20 cellular contexts compared by ENCODE assay signal in the genomic region with DNA sequence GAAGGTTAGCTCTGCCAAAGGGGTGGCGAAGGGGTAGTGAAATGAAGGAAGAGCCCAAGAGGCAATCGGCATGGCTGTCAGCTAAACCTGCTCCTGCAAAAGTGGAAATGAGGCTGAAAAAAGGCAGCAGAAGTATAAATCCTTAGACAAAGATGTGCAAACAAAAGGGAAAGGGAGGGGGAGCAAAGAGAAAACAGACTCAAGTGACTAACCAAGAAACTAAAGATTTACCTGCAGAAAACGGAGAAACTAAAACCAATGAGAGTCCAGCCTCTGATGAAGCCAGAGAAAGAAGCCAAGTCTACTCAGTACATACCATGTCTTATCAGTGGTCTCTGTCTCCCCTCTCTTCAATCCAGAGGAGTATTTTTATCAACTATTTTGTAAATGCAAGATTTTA.
"Had no signal": no experiment of that assay in that cellular context is flagged by ENCODE, and none has a peak within 500 bp of the region (broad histone marks: within the 10 kb centered on the region; RNA-seq: fewer than 3 reads in every experiment).

No MANE protein-coding gene starts in this region.

- H3K9me3 ChIP-seq: ascending aorta, breast epithelium, neutrophil, right atrium auricular region, tibial artery, vagina had no signal

- H3K27me3 Mint-ChIP-seq: activated CD4-positive, alpha-beta memory T cell treated with anti-CD3 and anti-CD28 coated beads, Interleukin-2, amount 10 ng/mL, durations not matched to agents 7 days and 5 days; activated CD4-positive, alpha-beta T cell treated with anti-CD3 and anti-CD28 coated beads for 36 hours; dendritic cell treated with granulocyte-macrophage colony-stimulating factor and Interleukin-4, amounts not matched to agents 40 ng/mL and 50 ng/mL, for 4 days; stimulated activated naive B cell treated with anti-CD40 and anti-IgM and Interleukin-4, amounts not matched to agents 10 μg/mL and 1 μg/mL and 100 μg/mL, for 72 hours had no signal

- H3K27me3 ChIP-seq: ascending aorta, breast epithelium, neutrophil, right atrium auricular region, tibial artery, vagina had no signal

- H3K4me3 ChIP-seq: ascending aorta, breast epithelium, right atrium auricular region, tibial artery, vagina had no signal

- H3K27ac Mint-ChIP-seq: activated CD4-positive, alpha-beta memory T cell treated with anti-CD3 and anti-CD28 coated beads, Interleukin-2, amount 10 ng/mL, durations not matched to agents 7 days and 5 days; activated CD4-positive, alpha-beta T cell treated with anti-CD3 and anti-CD28 coated beads for 36 hours; dendritic cell treated with granulocyte-macrophage colony-stimulating factor and Interleukin-4, amounts not matched to agents 40 ng/mL and 50 ng/mL, for 4 days; mesothelial cell of epicardium; stimulated activated naive B cell treated with anti-CD40 and anti-IgM and Interleukin-4, amounts not matched to agents 10 μg/mL and 1 μg/mL and 100 μg/mL, for 72 hours had no signal

- H3K27ac ChIP-seq: ascending aorta, breast epithelium, epithelial cell of prostate, neutrophil, right atrium auricular region, tibial artery, vagina had no signal

- H3K9me3 Mint-ChIP-seq: activated CD4-positive, alpha-beta memory T cell treated with anti-CD3 and anti-CD28 coated beads, Interleukin-2, amount 10 ng/mL, durations not matched to agents 7 days and 5 days; dendritic cell treated with granulocyte-macrophage colony-stimulating factor and Interleukin-4, amounts not matched to agents 40 ng/mL and 50 ng/mL, for 4 days; immature natural killer cell; mesothelial cell of epicardium; stimulated activated naive B cell treated with anti-CD40 and anti-IgM and Interleukin-4, amounts not matched to agents 10 μg/mL and 1 μg/mL and 100 μg/mL, for 72 hours had no signal

- DNase-seq: activated CD4-positive, alpha-beta memory T cell treated with anti-CD3 and anti-CD28 coated beads, Interleukin-2, amount 10 ng/mL, durations not matched to agents 7 days and 5 days; activated CD4-positive, alpha-beta T cell treated with anti-CD3 and anti-CD28 coated beads for 36 hours; activated CD8-positive, alpha-beta memory T cell treated with anti-CD3 and anti-CD28 coated beads, Interleukin-2, amount 50 U/mL, for 4 hours; activated naive CD4-positive, alpha-beta T cell; effector memory CD4-positive, alpha-beta T cell; foreskin melanocyte; immature natural killer cell; stimulated activated CD4-positive, alpha-beta T cell treated with anti-CD3 and anti-CD28 coated beads, Interleukin-2, amount 100 ng/mL, for 48 hours; stimulated activated naive B cell treated with anti-CD40 and anti-IgM and Interleukin-4, amounts not matched to agents 10 μg/mL and 1 μg/mL and 100 μg/mL, for 72 hours; SW 1271; T1000; tibial artery had no signal

- H3K4me1 ChIP-seq: breast epithelium had no signal

- H3K4me3 Mint-ChIP-seq: activated CD4-positive, alpha-beta memory T cell treated with anti-CD3 and anti-CD28 coated beads, Interleukin-2, amount 10 ng/mL, durations not matched to agents 7 days and 5 days; activated CD4-positive, alpha-beta T cell treated with anti-CD3 and anti-CD28 coated beads for 36 hours; dendritic cell treated with granulocyte-macrophage colony-stimulating factor and Interleukin-4, amounts not matched to agents 40 ng/mL and 50 ng/mL, for 4 days; immature natural killer cell; mesothelial cell of epicardium; stimulated activated naive B cell treated with anti-CD40 and anti-IgM and Interleukin-4, amounts not matched to agents 10 μg/mL and 1 μg/mL and 100 μg/mL, for 72 hours had no signal

- ATAC-seq: activated CD4-positive, alpha-beta T cell treated with anti-CD3 and anti-CD28 coated beads for 36 hours; stimulated activated naive B cell treated with anti-CD40 and anti-IgM and Interleukin-4, amounts not matched to agents 10 μg/mL and 1 μg/mL and 100 μg/mL, for 72 hours had no signal
